27 cellular contexts compared by ENCODE assay signal in genomic region chr12:5248230-5248629, GRCh38.
"Had no signal": no experiment of that assay in that cellular context is flagged by ENCODE, and none has a peak within 500 bp of the region (broad histone marks: within the 10 kb centered on the region; RNA-seq: fewer than 3 reads in every experiment).

No MANE protein-coding gene starts in this region.

- ATAC-seq: left lobe of liver; naive thymus-derived CD4-positive, alpha-beta T cell; right lobe of liver; stimulated activated naive CD8-positive, alpha-beta T cell treated with anti-CD3 and anti-CD28 coated beads, Interleukin-15, amount 100 ng/mL, for 72 hours; upper lobe of right lung had no signal

- H3K27ac ChIP-seq: colonic mucosa, esophagus muscularis mucosa, neural progenitor cell, right lobe of liver, suprapubic skin, transverse colon, upper lobe of right lung, vagina had no signal

- H3K9me3 ChIP-seq: colonic mucosa, esophagus muscularis mucosa, right lobe of liver, suprapubic skin, transverse colon, upper lobe of right lung, vagina had no signal

- H3K9ac ChIP-seq: neural progenitor cell had no signal

- H3K27ac Mint-ChIP-seq: dendritic cell treated with granulocyte-macrophage colony-stimulating factor and Interleukin-4, amounts not matched to agents 40 ng/mL and 50 ng/mL, for 4 days; immature natural killer cell; memory B cell; naive thymus-derived CD4-positive, alpha-beta T cell; nephron; neural progenitor cell; stimulated activated naive CD8-positive, alpha-beta T cell treated with anti-CD3 and anti-CD28 coated beads, Interleukin-15, amount 100 ng/mL, for 72 hours had no signal

- H3K36me3 Mint-ChIP-seq: immature natural killer cell; memory B cell; naive thymus-derived CD4-positive, alpha-beta T cell; neural progenitor cell had no signal

- H2AFZ ChIP-seq: neural progenitor cell had no signal

- H3K4me1 Mint-ChIP-seq: immature natural killer cell; memory B cell; naive thymus-derived CD4-positive, alpha-beta T cell; stimulated activated naive CD8-positive, alpha-beta T cell treated with anti-CD3 and anti-CD28 coated beads, Interleukin-15, amount 100 ng/mL, for 72 hours had no signal

- H3K4me2 ChIP-seq: neural progenitor cell, smooth muscle cell had no signal

- H3K27me3 ChIP-seq: colonic mucosa, esophagus muscularis mucosa, neural progenitor cell, right lobe of liver, suprapubic skin, transverse colon, upper lobe of right lung, vagina had no signal

- H3K4me3 ChIP-seq: colonic mucosa, esophagus muscularis mucosa, lung, neural progenitor cell, right lobe of liver, smooth muscle cell, suprapubic skin, transverse colon, upper lobe of right lung, vagina had no signal

- H3K27me3 Mint-ChIP-seq: dendritic cell treated with granulocyte-macrophage colony-stimulating factor and Interleukin-4, amounts not matched to agents 40 ng/mL and 50 ng/mL, for 4 days had no signal

- DNase-seq: colonic mucosa; effector memory CD4-positive, alpha-beta T cell; hypothalamus; immature natural killer cell; islet precursor cell; naive thymus-derived CD4-positive, alpha-beta T cell; right lobe of liver; stimulated activated CD4-positive, alpha-beta T cell treated with anti-CD3 and anti-CD28 coated beads, Interleukin-12 subunit alpha, Interleukin-12 subunit beta, amount 100 ng/mL, for 4 hours; stimulated activated CD4-positive, alpha-beta T cell treated with anti-CD3 and anti-CD28 coated beads, Interleukin-1b, Interleukin-23, amount 100 ng/mL, for 48 hours; stimulated activated CD4-positive, alpha-beta T cell treated with anti-CD3 and anti-CD28 coated beads, Interleukin-4, amount 100 ng/mL, for 1 hour; stimulated activated CD8-positive, alpha-beta memory T cell treated with anti-CD3 and anti-CD28 coated beads, Interleukin-4, amount 100 ng/mL, for 48 hours; stimulated activated naive CD4-positive, alpha-beta T cell; stimulated activated naive CD8-positive, alpha-beta T cell treated with anti-CD3 and anti-CD28 coated beads, Interleukin-15, amount 100 ng/mL, for 72 hours; transverse colon; upper lobe of right lung had no signal

- H3K9me3 Mint-ChIP-seq: dendritic cell treated with granulocyte-macrophage colony-stimulating factor and Interleukin-4, amounts not matched to agents 40 ng/mL and 50 ng/mL, for 4 days; immature natural killer cell; memory B cell; naive thymus-derived CD4-positive, alpha-beta T cell; nephron; neural progenitor cell; stimulated activated naive CD8-positive, alpha-beta T cell treated with anti-CD3 and anti-CD28 coated beads, Interleukin-15, amount 100 ng/mL, for 72 hours had no signal

- H3K4me3 Mint-ChIP-seq: dendritic cell treated with granulocyte-macrophage colony-stimulating factor and Interleukin-4, amounts not matched to agents 40 ng/mL and 50 ng/mL, for 4 days; immature natural killer cell; memory B cell; naive thymus-derived CD4-positive, alpha-beta T cell; nephron; neural progenitor cell; stimulated activated naive CD8-positive, alpha-beta T cell treated with anti-CD3 and anti-CD28 coated beads, Interleukin-15, amount 100 ng/mL, for 72 hours had no signal

- H3K36me3 ChIP-seq: colonic mucosa, esophagus muscularis mucosa, neural progenitor cell, right lobe of liver, suprapubic skin, transverse colon, upper lobe of right lung, vagina had no signal

- H3K4me1 ChIP-seq: right lobe of liver, suprapubic skin, upper lobe of right lung, vagina had no signal

- FAIRE-seq: endothelial cell of umbilical vein, frontal cortex had no signal
